1 cellular context compared by ENCODE assay signal in genomic region chr11:131800452-131800851, GRCh38.
TF ChIP-seq lines count a peak whose summit lies in the region.

No MANE protein-coding gene starts in this region.

TF ChIP-seq in GM23338, 12 proteins besides CTCF, POLR2A, EP300 and RAD21 (continued from another document):
- TF ChIP-seq ZNF462 (CRISPR knock-in tag; IDR thresholded peaks at IDR 0.05) (no peak), EZH2phosphoT487 (IDR thresholded peaks at IDR 0.05; ENCODE audit: unreplicated experiment) (no peak), NANOG (IDR thresholded peaks at IDR 0.05; ENCODE audit: borderline replicate concordance) (no peak), POLR2AphosphoS5 (IDR thresholded peaks at IDR 0.05; ENCODE audit: low read depth) (no peak), REST (IDR thresholded peaks at IDR 0.05; ENCODE audit: unreplicated experiment) (no peak), ZNF114 (CRISPR knock-in tag; IDR thresholded peaks at IDR 0.05) (no peak), CREB1 (CRISPR knock-in tag; IDR thresholded peaks at IDR 0.05; ENCODE audit: low read depth) (no peak), ZNF331 (CRISPR knock-in tag; IDR thresholded peaks at IDR 0.05; ENCODE audit: low read depth) (no peak), JUNB (IDR thresholded peaks at IDR 0.05; ENCODE audit: unreplicated experiment) (no peak)
